2 cellular contexts compared by ENCODE assay signal in the genomic region with DNA sequence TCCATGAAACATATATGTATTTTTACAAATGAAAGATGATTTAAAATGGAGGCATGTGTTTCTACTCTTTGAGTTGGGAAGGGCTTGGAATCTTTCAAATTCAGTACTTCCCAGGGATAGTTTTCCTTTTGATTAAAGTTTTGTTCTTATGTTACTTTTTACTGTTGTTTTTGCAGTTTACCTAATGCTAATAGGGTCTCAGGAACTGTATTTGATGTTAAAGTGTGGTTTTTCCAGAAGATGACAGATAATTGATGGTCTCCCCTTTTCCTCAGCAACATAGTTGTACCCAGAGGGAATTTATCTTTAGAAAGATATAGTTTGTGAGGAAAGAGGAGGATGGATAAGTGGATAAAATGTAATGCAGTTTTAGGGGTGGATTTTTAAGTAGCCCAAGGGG.
TF ChIP-seq lines count a peak whose summit lies in the region.

No MANE protein-coding gene starts in this region.

TF ChIP-seq in GM23338, 12 proteins besides CTCF, POLR2A, EP300 and RAD21 (continued from another document):
- TF ChIP-seq REST (IDR thresholded peaks at IDR 0.05; ENCODE audit: unreplicated experiment) (no peak), ZNF331 (CRISPR knock-in tag; IDR thresholded peaks at IDR 0.05; ENCODE audit: low read depth) (no peak), NANOG (IDR thresholded peaks at IDR 0.05; ENCODE audit: borderline replicate concordance) (no peak), ZNF114 (CRISPR knock-in tag; IDR thresholded peaks at IDR 0.05) (no peak), JUNB (IDR thresholded peaks at IDR 0.05; ENCODE audit: unreplicated experiment) (no peak), CREB1 (CRISPR knock-in tag; IDR thresholded peaks at IDR 0.05; ENCODE audit: low read depth) (no peak), ZNF462 (CRISPR knock-in tag; IDR thresholded peaks at IDR 0.05) (no peak), STAT1 (IDR thresholded peaks at IDR 0.05; ENCODE audit: unreplicated experiment) (no peak), ETS1 (IDR thresholded peaks at IDR 0.05) (no peak), EZH2phosphoT487 (IDR thresholded peaks at IDR 0.05; ENCODE audit: unreplicated experiment) (no peak)

TF ChIP-seq in endothelial cell of umbilical vein, 7 proteins besides CTCF, POLR2A, EP300 and RAD21 (continued from another document):
- TF ChIP-seq JUN (IDR thresholded peaks at IDR 0.05; ENCODE audit: borderline replicate concordance, insufficient read depth, insufficient read length, low read depth) (no peak), POLR2AphosphoS5 (IDR thresholded peaks at IDR 0.05; ENCODE audit: insufficient read depth, low read depth, low read length) (no peak), GATA2 (IDR thresholded peaks at IDR 0.05; ENCODE audit: insufficient read depth, insufficient read length, low read depth, low read length) (no peak), MAX (IDR thresholded peaks at IDR 0.05; ENCODE audit: insufficient read depth, insufficient read length) (no peak)
